ENCODE assay signal across 21 cellular contexts in the genomic region with DNA sequence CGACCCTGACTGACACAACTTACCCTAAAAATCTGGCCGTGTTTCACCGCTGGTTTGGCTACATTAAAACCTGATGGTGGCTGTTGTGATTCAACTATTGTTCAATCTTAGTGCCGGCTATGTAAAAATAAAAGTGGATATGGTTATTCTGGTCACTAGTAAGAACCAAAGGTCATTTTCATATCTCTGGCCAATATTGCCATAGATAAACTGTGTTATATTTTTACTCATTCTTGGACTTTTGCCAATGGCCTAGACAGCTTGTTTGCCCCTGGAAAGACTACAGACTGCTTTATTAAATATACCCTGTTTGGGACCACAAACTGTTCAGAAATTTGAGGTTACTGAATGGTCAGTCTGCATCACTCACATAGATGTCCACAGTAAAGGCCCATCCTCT.
DNase-seq lines count a peak whose midpoint lies in the region; ATAC-seq, FAIRE-seq and TF ChIP-seq lines count a peak whose summit lies in the region.
"Had no signal": no experiment of that assay in that cellular context is flagged by ENCODE, and none has a peak within 500 bp of the region (broad histone marks: within the 10 kb centered on the region; RNA-seq: fewer than 3 reads in every experiment).

No MANE protein-coding gene starts in this region.

- no peaks in the 10 kb centered on the region for H3K36me3 Mint-ChIP-seq in activated CD4-positive, alpha-beta memory T cell treated with anti-CD3 and anti-CD28 coated beads, Interleukin-2, amount 10 ng/mL, durations not matched to agents 7 days and 5 days (ENCODE audit: low read depth)
- H3K36me3 Mint-ChIP-seq: CD8-positive, alpha-beta T cell had no signal

- intact Hi-C loops in body of pancreas (cut with DNase I) = no loop called here
- intact Hi-C loops in mucosa of descending colon (cut with DNase I, micrococcal nuclease) = no loop called here

- ATAC-seq in body of pancreas (peak; percentile 24), mucosa of descending colon (peak; percentile 32)
- ATAC-seq: A549; CD8-positive, alpha-beta T cell had no signal

- DNase-seq in body of pancreas = no peak
- DNase-seq in mucosa of descending colon = no peak
- DNase-seq in small intestine = peak; percentile 69
- no peak for DNase-seq in activated CD4-positive, alpha-beta memory T cell treated with anti-CD3 and anti-CD28 coated beads, Interleukin-2, amount 10 ng/mL, durations not matched to agents 7 days and 5 days
- no peak for DNase-seq in GM20000 (ENCODE audit: low spot score)
- DNase-seq: AML-193; Caco-2; Calu3; CD4-positive, alpha-beta T cell; CD8-positive, alpha-beta T cell; DMS79 treated with DMSO at 0.1 percent for 48 hours; GF-D8 had no signal

- H3K4me1 ChIP-seq in body of pancreas (peaks cover 7% of the 10 kb centered on the region), mucosa of descending colon (ENCODE audit: low read depth) (no peaks in the 10 kb centered on the region), small intestine (ENCODE audit: control insufficient read depth in 2 of 2, insufficient read depth in 1 of 2, low read depth in 1 of 2, low read length in 1 of 2) (peaks cover 0 to 2% of the 10 kb centered on the region in 2 donors)
- H3K4me1 ChIP-seq: A549; BLaER1 treated with 17β-estradiol and CSF1 and Interleukin-3, amounts not matched to agents 10 nM and 100 nM; Caco-2 had no signal

- H3K27me3 Mint-ChIP-seq in activated CD4-positive, alpha-beta memory T cell treated with anti-CD3 and anti-CD28 coated beads, Interleukin-2, amount 10 ng/mL, durations not matched to agents 7 days and 5 days = no peaks in the 10 kb centered on the region
- H3K27me3 Mint-ChIP-seq: B cell; CD4-positive, alpha-beta T cell had no signal

- H3K27me3 ChIP-seq in body of pancreas = no peaks in the 10 kb centered on the region
- H3K27me3 ChIP-seq in small intestine (ENCODE audit: control insufficient read depth in 2 of 2, insufficient read depth in 2 of 2, low read length in 2 of 2) = no peaks in the 10 kb centered on the region
- H3K27me3 ChIP-seq: BLaER1 treated with 17β-estradiol and CSF1 and Interleukin-3, amounts not matched to agents 10 nM and 100 nM had no signal

- POLR2A ChIA-PET in activated CD4-positive, alpha-beta memory T cell treated with anti-CD3 and anti-CD28 coated beads, Interleukin-2, amount 10 ng/mL, durations not matched to agents 7 days and 5 days (lab: Charles Lee) = no interaction called here

- no peak for TF ChIP-seq CTCF in body of pancreas (IDR thresholded peaks at IDR 0.05)
- TF ChIP-seq CTCF in mucosa of descending colon (IDR thresholded peaks at IDR 0.05) = no peak
- no peak for TF ChIP-seq CTCF in GM20000 (IDR thresholded peaks at IDR 0.05; ENCODE audit: extremely low read depth, missing control alignments)

- H3K4me3 ChIP-seq in body of pancreas (no peak overlapping the region), mucosa of descending colon (no peak overlapping the region), small intestine (ENCODE audit: low read depth in 1 of 2, low read length in 2 of 2) (no peak overlapping the region)
- H3K4me3 ChIP-seq: A549; BLaER1 treated with 17β-estradiol and CSF1 and Interleukin-3, amounts not matched to agents 10 nM and 100 nM had no signal

- H3K9me3 ChIP-seq in body of pancreas = no peaks in the 10 kb centered on the region
- H3K9me3 ChIP-seq in mucosa of descending colon = no peaks in the 10 kb centered on the region
- H3K9me3 ChIP-seq in small intestine (ENCODE audit: control insufficient read depth, low read depth) = no peaks in the 10 kb centered on the region
- H3K9me3 ChIP-seq: A549; BLaER1 treated with 17β-estradiol and CSF1 and Interleukin-3, amounts not matched to agents 10 nM and 100 nM; Caco-2 had no signal

- H3K4me1 Mint-ChIP-seq in activated CD4-positive, alpha-beta memory T cell treated with anti-CD3 and anti-CD28 coated beads, Interleukin-2, amount 10 ng/mL, durations not matched to agents 7 days and 5 days = no peaks in the 10 kb centered on the region
- H3K4me1 Mint-ChIP-seq: B cell had no signal

- H3K9me3 Mint-ChIP-seq in activated CD4-positive, alpha-beta memory T cell treated with anti-CD3 and anti-CD28 coated beads, Interleukin-2, amount 10 ng/mL, durations not matched to agents 7 days and 5 days = peaks cover 5% of the 10 kb centered on the region

- no peak for FAIRE-seq in small intestine (lab: Jason Lieb, UNC)
- FAIRE-seq: A549, D721Med, G401.6, GM12891, GM19239 had no signal

- TF ChIP-seq POLR2A in body of pancreas (IDR thresholded peaks at IDR 0.05) = no peak

- H3K36me3 ChIP-seq in body of pancreas (replicated peaks in 1 of 2; ENCODE audit: insufficient read depth in 1 of 2, low read depth in 2 of 2) (no peaks in the 10 kb centered on the region), mucosa of descending colon (ENCODE audit: low read depth) (no peaks in the 10 kb centered on the region), small intestine (ENCODE audit: control insufficient read depth in 2 of 2, insufficient read depth in 2 of 2, low read length in 2 of 2) (peaks cover 0 to 1% of the 10 kb centered on the region in 2 donors)
- H3K36me3 ChIP-seq: BLaER1 treated with 17β-estradiol and CSF1 and Interleukin-3, amounts not matched to agents 10 nM and 100 nM had no signal

- no peak overlapping the region for H3K27ac Mint-ChIP-seq in activated CD4-positive, alpha-beta memory T cell treated with anti-CD3 and anti-CD28 coated beads, Interleukin-2, amount 10 ng/mL, durations not matched to agents 7 days and 5 days
- H3K27ac Mint-ChIP-seq: B cell; CD4-positive, alpha-beta T cell; CD8-positive, alpha-beta T cell had no signal

- H3K27ac ChIP-seq in body of pancreas (no peak overlapping the region), small intestine (ENCODE audit: low read depth in 1 of 2, low read length in 1 of 2) (peak overlapping the region in 1 of 2 donors; percentile 32)
- H3K27ac ChIP-seq: 22Rv1; A549; BLaER1 treated with 17β-estradiol and CSF1 and Interleukin-3, amounts not matched to agents 10 nM and 100 nM; C4-2B had no signal

- 38 to 40% methylated on average over 4 of the region's 4 CpGs for WGBS in body of pancreas, 2 donors
- 17 to 66% (median 35%) methylated on average over 4 of the region's 4 CpGs for WGBS in small intestine, 3 donors

- H3K4me3 Mint-ChIP-seq in activated CD4-positive, alpha-beta memory T cell treated with anti-CD3 and anti-CD28 coated beads, Interleukin-2, amount 10 ng/mL, durations not matched to agents 7 days and 5 days = no peak overlapping the region
- H3K4me3 Mint-ChIP-seq: B cell; CD4-positive, alpha-beta T cell; CD8-positive, alpha-beta T cell had no signal

- CTCF ChIA-PET in activated CD4-positive, alpha-beta memory T cell treated with anti-CD3 and anti-CD28 coated beads, Interleukin-2, amount 10 ng/mL, durations not matched to agents 7 days and 5 days (lab: Charles Lee) = no interaction called here
